ENCODE assay signal across 16 cellular contexts in the genomic region with DNA sequence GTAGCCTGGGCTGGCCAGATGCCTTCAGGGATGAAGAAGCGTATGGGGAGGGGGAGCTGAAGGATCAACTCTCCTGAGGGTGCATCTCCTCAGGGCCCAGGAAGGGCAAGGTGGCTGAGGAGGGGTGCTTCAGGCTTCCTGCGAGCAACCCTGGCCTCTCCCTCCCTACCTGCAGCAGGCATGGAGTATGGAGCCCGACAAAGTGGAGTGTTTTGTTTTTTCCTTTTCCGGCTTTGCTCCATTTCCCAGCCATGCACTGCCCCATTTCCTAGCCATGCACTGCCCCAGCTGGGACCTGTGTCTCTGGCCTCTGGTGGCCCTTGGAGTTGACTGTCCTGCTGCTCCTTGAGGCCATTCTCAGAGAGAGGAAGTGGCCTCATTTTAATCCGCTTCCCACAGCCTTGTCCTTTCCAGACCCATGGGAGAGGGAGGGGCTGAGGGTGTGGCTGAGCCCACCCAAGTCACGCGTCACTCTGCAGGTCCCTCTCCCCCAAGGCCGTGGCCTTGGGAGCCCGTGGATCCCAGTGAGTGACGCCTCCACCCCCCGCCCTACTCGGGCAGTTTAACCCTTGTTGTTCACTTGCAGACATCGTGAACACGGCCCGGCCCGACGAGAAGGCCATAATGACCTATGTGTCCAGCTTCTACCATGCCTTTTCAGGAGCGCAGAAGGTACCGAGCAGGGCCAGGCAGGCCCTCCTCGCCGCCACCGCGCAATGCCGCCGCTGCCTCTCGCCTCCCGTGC. TPM values are rescaled to one million over a fixed set of nuclear protein-coding genes. Genes with fewer than 3 reads are reported as not detected.
DNase-seq lines count a peak whose midpoint lies in the region; ATAC-seq, FAIRE-seq and TF ChIP-seq lines count a peak whose summit lies in the region.
"Had no signal": no experiment of that assay in that cellular context is flagged by ENCODE, and none has a peak within 500 bp of the region (broad histone marks: within the 10 kb centered on the region; RNA-seq: fewer than 3 reads in every experiment).

No MANE protein-coding gene starts in this region.

- in situ Hi-C loops in K562 (cut with MboI): no loop called here

- WGBS in K562 (ENCODE audit: insufficient coverage, low coverage, missing lambda C conversion rate): 83% methylated on average over 21 of the region's 27 CpGs

- no peaks in the 10 kb centered on the region for H3K9me3 Mint-ChIP-seq in Caco-2 (ENCODE audit: unreplicated experiment)
- H3K9me3 Mint-ChIP-seq in stimulated activated effector memory CD8-positive, alpha-beta T cell treated with anti-CD3 and anti-CD28 coated beads, Interleukin-12 subunit alpha, Interleukin-12 subunit beta, amount 100 ng/mL, for 72 hours: no peaks in the 10 kb centered on the region
- H3K9me3 Mint-ChIP-seq: activated CD4-positive, alpha-beta memory T cell treated with anti-CD3 and anti-CD28 coated beads for 36 hours; neural crest cell had no signal

- FAIRE-seq in K562 (lab: Jason Lieb, UNC): no peak
- no peak for FAIRE-seq in keratinocyte (lab: Jason Lieb, UNC)
- FAIRE-seq: GM12891 had no signal

- H3K27me3 Mint-ChIP-seq in Caco-2 (ENCODE audit: insufficient read depth, unreplicated experiment): no peaks in the 10 kb centered on the region
- H3K27me3 Mint-ChIP-seq: activated CD4-positive, alpha-beta memory T cell treated with anti-CD3 and anti-CD28 coated beads for 36 hours; B cell had no signal

- peaks cover 9% of the 10 kb centered on the region for H3K4me1 Mint-ChIP-seq in Caco-2 (ENCODE audit: low read depth, unreplicated experiment)
- H3K4me1 Mint-ChIP-seq in stimulated activated effector memory CD8-positive, alpha-beta T cell treated with anti-CD3 and anti-CD28 coated beads, Interleukin-12 subunit alpha, Interleukin-12 subunit beta, amount 100 ng/mL, for 72 hours: peaks cover 22% of the 10 kb centered on the region
- H3K4me1 Mint-ChIP-seq: B cell had no signal

- no peaks in the 10 kb centered on the region for H3K9me1 ChIP-seq in K562 (ENCODE audit: control insufficient read depth, insufficient read depth, low read length)
- H3K9me1 ChIP-seq in keratinocyte (ENCODE audit: control insufficient read depth, extremely low read depth, insufficient read depth, low read length): no peaks in the 10 kb centered on the region

- no TSS peak for BruUV-seq in Caco-2 (replicated peaks; lab: Mats Ljungman, UMichigan)
- no TSS peak for BruUV-seq in K562 (replicated peaks; lab: Mats Ljungman, UMichigan)

- H4K20me1 ChIP-seq in K562 (replicated peaks; ENCODE audit: control insufficient read depth, insufficient read depth, low read length) (peaks cover 3% of the 10 kb centered on the region), keratinocyte (ENCODE audit: control insufficient read depth, extremely low read depth, insufficient read depth, low read length) (peaks cover 3% of the 10 kb centered on the region)

- TF ChIP-seq EP300 in K562 (IDR thresholded peaks at IDR 0.05; ENCODE audit: low read length): no peak

- H3K36me3 Mint-ChIP-seq in Caco-2 (ENCODE audit: insufficient read depth, unreplicated experiment): peaks cover 100% of the 10 kb centered on the region
- H3K36me3 Mint-ChIP-seq in stimulated activated effector memory CD8-positive, alpha-beta T cell treated with anti-CD3 and anti-CD28 coated beads, Interleukin-12 subunit alpha, Interleukin-12 subunit beta, amount 100 ng/mL, for 72 hours: peaks cover 93% of the 10 kb centered on the region

- H2AFZ ChIP-seq in K562 (ENCODE audit: low read depth, low read length) (no peak overlapping the region), keratinocyte (ENCODE audit: control insufficient read depth, low read length) (no peak overlapping the region)

- H3K9me3 ChIP-seq in Caco-2: no peaks in the 10 kb centered on the region
- no peaks in the 10 kb centered on the region for H3K9me3 ChIP-seq in K562 (replicated peaks; ENCODE audit: control insufficient read depth, insufficient read depth, low read depth, low read length)
- no peaks in the 10 kb centered on the region for H3K9me3 ChIP-seq in keratinocyte (ENCODE audit: control insufficient read depth, low read depth, low read length)

- DNase-seq in Caco-2 (no peak), K562 (ENCODE audit: extremely low read depth in 1 of 4, low spot score in 3 of 4) (no peak), keratinocyte (ENCODE audit: low read depth, low spot score) (no peak), epidermal melanocyte (ENCODE audit: insufficient read length, low spot score) (no peak), SK-N-DZ (ENCODE audit: low spot score) (no peak)
- DNase-seq in stimulated activated effector memory CD8-positive, alpha-beta T cell treated with anti-CD3 and anti-CD28 coated beads, Interleukin-12 subunit alpha, Interleukin-12 subunit beta, amount 100 ng/mL, for 72 hours (ENCODE audit: low spot score in 2 of 2): no peak
- DNase-seq: activated CD4-positive, alpha-beta memory T cell treated with anti-CD3 and anti-CD28 coated beads for 36 hours; activated gamma-delta T cell treated with Interleukin-2 at 50 U/mL for 16 hours; MM.1S; NCI-H2227 treated with DMSO at 0.1 percent for 48 hours; T-helper 2 cell had no signal

- no peak for TF ChIP-seq CTCF in Caco-2 (IDR thresholded peaks at IDR 0.05; ENCODE audit: insufficient read depth in 1 of 2, low read depth in 1 of 2, low read length in 1 of 2, severe bottlenecking in 1 of 2, unreplicated experiment in 1 of 2)
- no peak for TF ChIP-seq CTCF in K562 (IDR thresholded peaks at IDR 0.05 in 2 of 3, conservative IDR thresholded peaks at IDR 0.05 in 1 of 3; ENCODE audit: insufficient read depth in 2 of 3, low read depth in 1 of 3, low read length in 3 of 3)
- no peak for TF ChIP-seq CTCF in keratinocyte (optimal IDR thresholded peaks at IDR 0.05 in 1 of 3, IDR thresholded peaks at IDR 0.05 in 1 of 3, conservative IDR thresholded peaks at IDR 0.05 in 1 of 3; ENCODE audit: extremely low read depth in 1 of 3, insufficient read depth in 2 of 3, low read length in 3 of 3)

- CTCF ChIA-PET in Caco-2 (lab: Charles Lee) (no interaction called here), K562 (lab: Yijun Ruan, JAX; ENCODE audit: low intra/inter-chr PET ratio) (no interaction called here)

- no peak overlapping the region for H3K4me3 Mint-ChIP-seq in Caco-2 (ENCODE audit: unreplicated experiment)
- no peak overlapping the region for H3K4me3 Mint-ChIP-seq in stimulated activated effector memory CD8-positive, alpha-beta T cell treated with anti-CD3 and anti-CD28 coated beads, Interleukin-12 subunit alpha, Interleukin-12 subunit beta, amount 100 ng/mL, for 72 hours
- H3K4me3 Mint-ChIP-seq: activated CD4-positive, alpha-beta memory T cell treated with anti-CD3 and anti-CD28 coated beads for 36 hours; B cell had no signal

- H3K4me1 ChIP-seq in Caco-2 (no peaks in the 10 kb centered on the region), K562 (replicated peaks in 1 of 2; ENCODE audit: control insufficient read depth in 2 of 2, insufficient read depth in 2 of 2, low read length in 2 of 2) (peaks cover 0 to 21% of the 10 kb centered on the region in 2 experiments; a peak in 1 of 5 replicates), keratinocyte (ENCODE audit: control insufficient read depth, extremely low read depth, insufficient read depth, low read length) (peaks cover 24% of the 10 kb centered on the region)

- H3K4me3 ChIP-seq in Caco-2 (ENCODE audit: low read depth, low read length): no peak overlapping the region
- no peak overlapping the region for H3K4me3 ChIP-seq in K562
- no peak overlapping the region for H3K4me3 ChIP-seq in keratinocyte (ENCODE audit: control insufficient read depth in 2 of 3, extremely low read depth in 1 of 3, insufficient read depth in 2 of 3, low read depth in 1 of 3, low read length in 3 of 3)

- H3K36me3 ChIP-seq in Caco-2 (ENCODE audit: control insufficient read depth, insufficient read depth, low read length) (peaks cover 26% of the 10 kb centered on the region), K562 (ENCODE audit: control insufficient read depth, insufficient read depth, low read length) (peaks cover 100% of the 10 kb centered on the region; the same call in 2 of the 3 replicates), keratinocyte (ENCODE audit: control insufficient read depth in 2 of 2, extremely low read depth in 1 of 2, insufficient read depth in 2 of 2, low read length in 2 of 2) (peaks cover 85 to 94% of the 10 kb centered on the region in 2 experiments)

- H3K27me3 ChIP-seq in Caco-2 (replicated peaks; ENCODE audit: control insufficient read depth, insufficient read depth, low read length) (no peaks in the 10 kb centered on the region), K562 (ENCODE audit: control insufficient read depth in 2 of 2, insufficient read depth in 2 of 2, low read length in 2 of 2) (no peaks in the 10 kb centered on the region), keratinocyte (ENCODE audit: control insufficient read depth, extremely low read depth, insufficient read depth, low read length) (no peaks in the 10 kb centered on the region)

- H3K4me2 ChIP-seq in K562 (ENCODE audit: insufficient read depth, low read length): no peak overlapping the region
- no peak overlapping the region for H3K4me2 ChIP-seq in keratinocyte (ENCODE audit: control insufficient read depth, extremely low read depth, insufficient read depth, low read depth, low read length)

- TF ChIP-seq POLR2A in K562 (conservative IDR thresholded peaks at IDR 0.05): no peak

- H3K27ac Mint-ChIP-seq in Caco-2 (ENCODE audit: unreplicated experiment): peak overlapping the region; percentile 65
- H3K27ac Mint-ChIP-seq in stimulated activated effector memory CD8-positive, alpha-beta T cell treated with anti-CD3 and anti-CD28 coated beads, Interleukin-12 subunit alpha, Interleukin-12 subunit beta, amount 100 ng/mL, for 72 hours: peak overlapping the region; percentile 67
- H3K27ac Mint-ChIP-seq: activated CD4-positive, alpha-beta memory T cell treated with anti-CD3 and anti-CD28 coated beads for 36 hours; B cell had no signal

- intact Hi-C loops in Caco-2 (cut with micrococcal nuclease; ENCODE audit: unreplicated experiment): no loop called here
- intact Hi-C loops in K562 (cut with micrococcal nuclease): no loop called here

- dilution Hi-C loops in keratinocyte (cut with MboI; ENCODE audit: extremely low pct_ligation_motif_present, low sequenced_read_pairs): no loop called here

- no peak overlapping the region for H3K27ac ChIP-seq in K562 (ENCODE audit: extremely low read depth, low read depth, low read length)
- H3K27ac ChIP-seq in keratinocyte (ENCODE audit: control insufficient read depth, insufficient read depth, low read length): peak overlapping the region; percentile 23

- POLR2A ChIA-PET in Caco-2 (lab: Charles Lee): no interaction called here
- POLR2A ChIA-PET in K562 (lab: Yijun Ruan, JAX): interaction anchor here (0.6 to 0.7 kb wide), 2 partner anchors 165 to 447 kb away, joined by 3 to 4 read pairs; no protein-coding TSS in a partner anchor

- no peak for TF ChIP-seq RAD21 in K562 (CRISPR knock-in tag; conservative IDR thresholded peaks at IDR 0.05 in 1 of 2, IDR thresholded peaks at IDR 0.05 in 1 of 2)

- H3K9ac ChIP-seq in K562 (ENCODE audit: insufficient read depth in 1 of 2, low read depth in 2 of 2, low read length in 2 of 2): peak overlapping the region in 1 of 2 experiments; percentile 32; a peak in 1 of 4 replicates
- H3K9ac ChIP-seq in keratinocyte (ENCODE audit: control insufficient read depth, extremely low read depth, insufficient read depth, low read length): no peak overlapping the region

- no peaks in the 10 kb centered on the region; the same call in 2 of the 3 replicates for H3K79me2 ChIP-seq in K562 (ENCODE audit: control insufficient read depth, insufficient read depth, low read length)
- peaks cover 83% of the 10 kb centered on the region for H3K79me2 ChIP-seq in keratinocyte (ENCODE audit: control insufficient read depth, insufficient read depth, low read length)

- no peak for ATAC-seq in K562
- ATAC-seq in stimulated activated effector memory CD8-positive, alpha-beta T cell treated with anti-CD3 and anti-CD28 coated beads, Interleukin-12 subunit alpha, Interleukin-12 subunit beta, amount 100 ng/mL, for 72 hours: no peak
- ATAC-seq in HG02678 (IDR thresholded peaks at IDR 0.05; ENCODE audit: unreplicated experiment): no peak
- no peak for ATAC-seq in GM18519 (IDR thresholded peaks at IDR 0.05; ENCODE audit: low FRiP score, unreplicated experiment)

RNA-seq across cellular contexts. Expression of gene CAPN12, which starts 34.4 kb away (rescaled TPM):
- total RNA-seq in Caco-2 (2022): 8.8 and 11.0 TPM in 2 replicates
- 21.8 and 34.6 TPM in 2 replicates for total RNA-seq in K562 (2011; cell fraction: chromatin; rRNA removed; ENCODE audit: low replicate concordance)
- 22.1 and 24.8 TPM in 2 replicates for total RNA-seq in K562 (2011; cell fraction: nucleolus; rRNA removed)
- total RNA-seq in K562 (2011; cell fraction: nucleoplasm; rRNA removed): 16.0 and 28.2 TPM in 2 replicates
- total RNA-seq in K562 (2014; rRNA removed): 1.6 and 3.1 TPM in 2 replicates
- total RNA-seq in K562 (2014; rRNA removed; fragmentation: Illumina TruSeq; extraction: Trizol): 0.89 and 1.2 TPM in 2 replicates
- total RNA-seq in K562 (2015; rRNA removed; fragmentation: Illumina TruSeq; extraction: Trizol): 0.83 and 0.87 TPM in 2 replicates
- total RNA-seq in K562 (2021): 3.7 and 4.8 TPM in 2 replicates
- 6.8 and 14.8 TPM in 2 replicates for polyA plus RNA-seq in K562 (2011; rRNA removed)
- 11.9 and 13.7 TPM in 2 replicates for polyA plus RNA-seq in K562 (2011; cell fraction: cytosol; rRNA removed)
- polyA plus RNA-seq in K562 (2011; cell fraction: nucleus; rRNA removed): 61.9 and 73.0 TPM in 2 replicates
- 2.9 and 8.2 TPM in 2 replicates for polyA plus RNA-seq in K562 (2012)
- 3.4 and 4.7 TPM in 2 replicates for polyA plus RNA-seq in K562 (2014; fragmentation: Illumina TruSeq; extraction: Trizol)
- 1 to 10 TPM in 1 of 2 experiments, under 1 TPM in 1; 0.84 to 1.0 TPM for polyA plus RNA-seq in K562 (2014; fragmentation: Nextera tagmentation; extraction: Ambion mirVana)
- polyA plus RNA-seq in K562 (2014; rRNA removed): 5.6 and 7.0 TPM in 2 replicates
- polyA minus RNA-seq in K562 (2011; rRNA and poly(A)+ RNA removed): 1.2 and 1.3 TPM in 2 replicates
- polyA minus RNA-seq in K562 (2011; cell fraction: cytosol; rRNA and poly(A)+ RNA removed): 2.8 and 4.4 TPM in 2 replicates
- 5.1 and 7.3 TPM in 2 replicates for polyA minus RNA-seq in K562 (2011; cell fraction: nucleus; rRNA and poly(A)+ RNA removed)
- polyA plus RNA-seq in keratinocyte: 5.6 to 20.4 TPM (median 6.0 TPM) in 3 replicates
- polyA plus RNA-seq in keratinocyte (2011; ENCODE audit: low read depth): 6.8 TPM
- 7.4 and 15.5 TPM in 2 replicates for polyA plus RNA-seq in keratinocyte (2011; cell fraction: cytosol; rRNA removed)
- 32.9 and 44.6 TPM in 2 replicates for polyA plus RNA-seq in keratinocyte (2011; cell fraction: nucleus; rRNA removed)
- 4.6 and 7.5 TPM in 2 replicates for polyA plus RNA-seq in keratinocyte (2012; ENCODE audit: low replicate concordance)
- 3.9 to 9.7 TPM (median 6.0 TPM) in 3 replicates for polyA minus RNA-seq in keratinocyte
- polyA minus RNA-seq in keratinocyte (2011; cell fraction: cytosol; rRNA and poly(A)+ RNA removed): 5.4 TPM
- polyA minus RNA-seq in keratinocyte (2011; cell fraction: nucleus; rRNA and poly(A)+ RNA removed): 4.7 and 5.5 TPM in 2 replicates
- polyA plus RNA-seq in SK-N-DZ (2014; cell fraction: cytosol; rRNA removed): 0.37 and 0.42 TPM in 2 replicates
- polyA plus RNA-seq in SK-N-DZ (2014; cell fraction: nucleus; rRNA removed): 1.6 and 3.9 TPM in 2 replicates
- total RNA-seq: neural crest cell had no signal
